ENCODE assay signal across 18 cellular contexts in genomic region chrX:37423864-37424569, GRCh38.
DNase-seq lines count a peak whose midpoint lies in the region; ATAC-seq and TF ChIP-seq lines count a peak whose summit lies in the region.
"Had no signal": no experiment of that assay in that cellular context is flagged by ENCODE, and none has a peak within 500 bp of the region (broad histone marks: within the 10 kb centered on the region; RNA-seq: fewer than 3 reads in every experiment).

No MANE protein-coding gene starts in this region.

- H3K27me3 Mint-ChIP-seq in activated T-cell treated with anti-CD3 and anti-CD28 coated beads, Interleukin-2, amount 50 U/mL, for 72 hours (ENCODE audit: low read depth), result no peaks in the 10 kb centered on the region
- H3K27me3 Mint-ChIP-seq: activated T-helper 17 cell treated with anti-CD3 and anti-CD28 coated beads, Interleukin-2, amount 50 U/mL, for 72 hours had no signal

- H3K27ac ChIP-seq in AG04450 (ENCODE audit: low read depth, low read length), result peak overlapping the region; percentile 11
- H3K27ac ChIP-seq: WERI-Rb-1 had no signal

- H3K4me3 Mint-ChIP-seq in activated T-cell treated with anti-CD3 and anti-CD28 coated beads, Interleukin-2, amount 50 U/mL, for 72 hours, result no peak overlapping the region
- H3K4me3 Mint-ChIP-seq: activated CD8-positive, alpha-beta T cell treated with anti-CD3 and anti-CD28 coated beads, Interleukin-2, amount 10 ng/mL, durations not matched to agents 7 days and 5 days; activated T-helper 17 cell treated with anti-CD3 and anti-CD28 coated beads, Interleukin-2, amount 50 U/mL, for 72 hours; mesothelial cell of epicardium had no signal

- no peak overlapping the region for H3K4me3 ChIP-seq in AG04450 (ENCODE audit: low read depth, low read length)
- no peak overlapping the region for H3K4me3 ChIP-seq in astrocyte of the spinal cord (ENCODE audit: low read depth, low read length)
- H3K4me3 ChIP-seq: heart left ventricle, right atrium auricular region had no signal

- ATAC-seq in left colon (peak; percentile 67), HG03354 (IDR thresholded peaks at IDR 0.05; ENCODE audit: poor library complexity, severe bottlenecking, unreplicated experiment) (no peak), GM21576 (IDR thresholded peaks at IDR 0.05; ENCODE audit: unreplicated experiment) (no peak)
- no peak for ATAC-seq in activated T-cell treated with anti-CD3 and anti-CD28 coated beads, Interleukin-2, amount 50 U/mL, for 72 hours (replicated peaks in 1 of 2)
- ATAC-seq: activated CD8-positive, alpha-beta T cell treated with anti-CD3 and anti-CD28 coated beads, Interleukin-2, amount 10 ng/mL, durations not matched to agents 7 days and 5 days; activated T-helper 17 cell treated with anti-CD3 and anti-CD28 coated beads, Interleukin-2, amount 50 U/mL, for 72 hours; heart left ventricle had no signal

- H3K27me3 ChIP-seq in AG04450 (ENCODE audit: control insufficient read depth, insufficient read depth, low read length), result no peaks in the 10 kb centered on the region
- H3K27me3 ChIP-seq: right atrium auricular region had no signal

- H3K9me3 Mint-ChIP-seq in activated T-cell treated with anti-CD3 and anti-CD28 coated beads, Interleukin-2, amount 50 U/mL, for 72 hours, result no peaks in the 10 kb centered on the region
- H3K9me3 Mint-ChIP-seq: activated T-helper 17 cell treated with anti-CD3 and anti-CD28 coated beads, Interleukin-2, amount 50 U/mL, for 72 hours had no signal

- intact Hi-C loops in left colon (cut with DNase I, micrococcal nuclease), result no loop called here

- TF ChIP-seq CTCF in AG04450 (IDR thresholded peaks at IDR 0.05; ENCODE audit: low read depth, low read length) (no peak), astrocyte of the spinal cord (IDR thresholded peaks at IDR 0.05; ENCODE audit: low read depth, low read length) (no peak), GM20000 (IDR thresholded peaks at IDR 0.05; ENCODE audit: extremely low read depth, missing control alignments) (no peak)

- in situ Hi-C loops in astrocyte of the spinal cord (cut with HindIII; ENCODE audit: low sequenced_read_pairs), result no loop called here

- CTCF ChIA-PET in AG04450 (lab: Charles Lee), result no interaction called here

- H3K9me3 ChIP-seq in AG04450 (ENCODE audit: control insufficient read depth, insufficient read depth, low read length), result no peaks in the 10 kb centered on the region
- H3K9me3 ChIP-seq: heart left ventricle, right atrium auricular region had no signal

- H3K27ac Mint-ChIP-seq in activated T-cell treated with anti-CD3 and anti-CD28 coated beads, Interleukin-2, amount 50 U/mL, for 72 hours, result no peak overlapping the region
- H3K27ac Mint-ChIP-seq: activated CD8-positive, alpha-beta T cell treated with anti-CD3 and anti-CD28 coated beads, Interleukin-2, amount 10 ng/mL, durations not matched to agents 7 days and 5 days; activated T-helper 17 cell treated with anti-CD3 and anti-CD28 coated beads, Interleukin-2, amount 50 U/mL, for 72 hours; mesothelial cell of epicardium had no signal

- DNase-seq in AG04450 (ENCODE audit: low read depth, low spot score) (no peak), HS-27A (ENCODE audit: low read depth) (peak; percentile 27), astrocyte of the spinal cord (ENCODE audit: low read depth, low spot score) (peak; percentile 58), left colon (no peak), GM20000 (ENCODE audit: low spot score) (no peak)
- no peak for DNase-seq in activated T-cell treated with anti-CD3 and anti-CD28 coated beads, Interleukin-2, amount 50 U/mL, for 72 hours
- DNase-seq: activated CD8-positive, alpha-beta T cell treated with anti-CD3 and anti-CD28 coated beads, Interleukin-2, amount 10 ng/mL, durations not matched to agents 7 days and 5 days; GF-D8; heart left ventricle; islet precursor cell; NCI-H748 treated with DMSO at 0.1 percent for 48 hours; T-helper 1 cell; WERI-Rb-1 had no signal

- H3K4me1 Mint-ChIP-seq in activated T-cell treated with anti-CD3 and anti-CD28 coated beads, Interleukin-2, amount 50 U/mL, for 72 hours (ENCODE audit: low read depth), result no peaks in the 10 kb centered on the region
- H3K4me1 Mint-ChIP-seq: activated T-helper 17 cell treated with anti-CD3 and anti-CD28 coated beads, Interleukin-2, amount 50 U/mL, for 72 hours; mesothelial cell of epicardium had no signal

- H3K36me3 Mint-ChIP-seq in activated T-cell treated with anti-CD3 and anti-CD28 coated beads, Interleukin-2, amount 50 U/mL, for 72 hours (ENCODE audit: insufficient read depth in 2 of 2), result no peaks in the 10 kb centered on the region

- POLR2A ChIA-PET in AG04450 (lab: Yijun Ruan, JAX), result no interaction called here

Comparison
In these comparisons a context has a peak if more than half of its experiments do, and no peak if none do; other contexts are left out.
1. DNase-seq: peak in HS-27A (single experiment) and astrocyte of the spinal cord (single experiment); none in AG04450 (single experiment), left colon (0 of 2), activated T-cell treated with anti-CD3 and anti-CD28 coated beads, Interleukin-2, amount 50 U/mL, for 72 hours (0 of 2) and GM20000 (single experiment).